In the genomic region with DNA sequence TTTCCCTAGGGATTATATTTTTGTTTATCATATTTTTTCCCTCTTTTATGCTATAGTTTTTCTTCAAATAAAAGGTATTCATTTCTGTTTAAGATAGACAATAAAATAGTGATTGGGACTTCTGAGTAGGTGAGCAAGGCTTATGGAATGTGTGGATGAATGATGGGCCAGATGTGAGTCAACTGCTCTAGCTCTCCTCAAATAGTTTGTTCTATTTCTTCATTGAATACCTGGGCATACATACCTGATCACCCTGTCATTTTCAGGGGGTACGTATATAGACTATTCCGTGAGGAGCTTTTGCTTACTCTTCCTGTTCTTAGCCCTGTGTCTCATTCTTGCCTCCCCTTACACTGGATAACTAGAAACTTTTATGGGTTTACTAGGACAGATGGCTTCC, we compare ENCODE assay signal across 14 cellular contexts. TPM values are rescaled to one million over a fixed set of nuclear protein-coding genes. Genes with fewer than 3 reads are reported as not detected.
DNase-seq lines count a peak whose midpoint lies in the region; ATAC-seq and TF ChIP-seq lines count a peak whose summit lies in the region.
"Had no signal": no experiment of that assay in that cellular context is flagged by ENCODE, and none has a peak within 500 bp of the region (broad histone marks: within the 10 kb centered on the region; RNA-seq: fewer than 3 reads in every experiment).

No MANE protein-coding gene starts in this region.

- POLR2A ChIA-PET in activated CD4-positive, alpha-beta T cell treated with anti-CD3 and anti-CD28 coated beads for 36 hours (lab: Charles Lee), result no interaction called here

- H3K4me3 Mint-ChIP-seq in central memory CD8-positive, alpha-beta T cell, result no peak overlapping the region
- H3K4me3 Mint-ChIP-seq in natural killer cell, result no peak overlapping the region
- H3K4me3 Mint-ChIP-seq in activated CD4-positive, alpha-beta T cell treated with anti-CD3 and anti-CD28 coated beads for 36 hours, result no peak overlapping the region
- H3K4me3 Mint-ChIP-seq: activated CD4-positive, alpha-beta T cell treated with anti-CD3 and anti-CD28 coated beads, Interleukin-2, amount 10 ng/mL, durations not matched to agents 7 days and 5 days; type B pancreatic cell had no signal

- no peaks in the 10 kb centered on the region for H3K9me3 Mint-ChIP-seq in central memory CD8-positive, alpha-beta T cell
- no peaks in the 10 kb centered on the region for H3K9me3 Mint-ChIP-seq in natural killer cell
- no peaks in the 10 kb centered on the region for H3K9me3 Mint-ChIP-seq in activated CD4-positive, alpha-beta T cell treated with anti-CD3 and anti-CD28 coated beads for 36 hours (ENCODE audit: low read depth)
- H3K9me3 Mint-ChIP-seq: type B pancreatic cell had no signal

- H3K4me1 Mint-ChIP-seq in central memory CD8-positive, alpha-beta T cell, result peaks cover 5% of the 10 kb centered on the region
- H3K4me1 Mint-ChIP-seq in natural killer cell, result peaks cover 4% of the 10 kb centered on the region in 2 donors
- H3K4me1 Mint-ChIP-seq in activated CD4-positive, alpha-beta T cell treated with anti-CD3 and anti-CD28 coated beads for 36 hours, result peaks cover 8% of the 10 kb centered on the region

- peaks cover 10% of the 10 kb centered on the region for H3K36me3 Mint-ChIP-seq in central memory CD8-positive, alpha-beta T cell (ENCODE audit: insufficient read depth)
- H3K36me3 Mint-ChIP-seq in natural killer cell, result no peaks in the 10 kb centered on the region
- peaks cover 29% of the 10 kb centered on the region for H3K36me3 Mint-ChIP-seq in activated CD4-positive, alpha-beta T cell treated with anti-CD3 and anti-CD28 coated beads for 36 hours (ENCODE audit: low read depth)

- TF ChIP-seq CTCF in AG10803 (conservative IDR thresholded peaks at IDR 0.05; ENCODE audit: low read length) (no peak), natural killer cell (IDR thresholded peaks at IDR 0.05) (no peak)

- CTCF ChIA-PET in activated CD4-positive, alpha-beta T cell treated with anti-CD3 and anti-CD28 coated beads for 36 hours (lab: Charles Lee), result interaction anchor here (1.0 kb wide), 1 partner anchor 82 kb away, joined by 3 read pairs; no protein-coding TSS in a partner anchor

- DNase-seq in AG10803 (ENCODE audit: low read depth), result peak; percentile 48
- DNase-seq in M059J (ENCODE audit: low read depth), result peak; percentile 68
- DNase-seq in central memory CD8-positive, alpha-beta T cell (ENCODE audit: low spot score in 2 of 2), result no peak
- peak; percentile 95 for DNase-seq in kidney tubule cell (ENCODE audit: low spot score)
- DNase-seq in NCI-H1105 (lab: John Stamatoyannopoulos, UW), result no peak
- no peak for DNase-seq in natural killer cell
- no peak for DNase-seq in NOMO-1 (lab: John Stamatoyannopoulos, UW; ENCODE audit: unreplicated experiment in 2 of 2)
- no peak for DNase-seq in activated CD4-positive, alpha-beta T cell treated with anti-CD3 and anti-CD28 coated beads for 36 hours
- DNase-seq: activated CD4-positive, alpha-beta T cell treated with anti-CD3 and anti-CD28 coated beads, Interleukin-2, amount 10 ng/mL, durations not matched to agents 7 days and 5 days; body of pancreas; DMS79 treated with DMSO at 0.1 percent for 48 hours; OCI-M1; stimulated activated CD4-positive, alpha-beta T cell treated with anti-CD3 and anti-CD28 coated beads, Interleukin-1b, Interleukin-23, amount 100 ng/mL, for 48 hours had no signal

- H3K4me3 ChIP-seq in AG10803 (ENCODE audit: low read length), result no peak overlapping the region
- H3K4me3 ChIP-seq: body of pancreas had no signal

- peak overlapping the region; percentile 5 for H3K27ac Mint-ChIP-seq in central memory CD8-positive, alpha-beta T cell (ENCODE audit: low read depth)
- H3K27ac Mint-ChIP-seq in natural killer cell, result no peak overlapping the region
- no peak overlapping the region for H3K27ac Mint-ChIP-seq in activated CD4-positive, alpha-beta T cell treated with anti-CD3 and anti-CD28 coated beads for 36 hours
- H3K27ac Mint-ChIP-seq: activated CD4-positive, alpha-beta T cell treated with anti-CD3 and anti-CD28 coated beads, Interleukin-2, amount 10 ng/mL, durations not matched to agents 7 days and 5 days; type B pancreatic cell had no signal

- intact Hi-C loops in natural killer cell (cut with micrococcal nuclease), result no loop called here
- intact Hi-C loops in activated CD4-positive, alpha-beta T cell treated with anti-CD3 and anti-CD28 coated beads for 36 hours (cut with DNase I, micrococcal nuclease), result no loop called here

- ATAC-seq in central memory CD8-positive, alpha-beta T cell (replicated peaks; ENCODE audit: extremely low read depth, poor library complexity, severe bottlenecking), result no peak
- ATAC-seq in natural killer cell, result no peak
- ATAC-seq in activated CD4-positive, alpha-beta T cell treated with anti-CD3 and anti-CD28 coated beads for 36 hours, result no peak
- ATAC-seq: body of pancreas had no signal

- no peaks in the 10 kb centered on the region for H3K27me3 Mint-ChIP-seq in central memory CD8-positive, alpha-beta T cell
- H3K27me3 Mint-ChIP-seq in natural killer cell (ENCODE audit: low read depth in 2 of 2), result no peaks in the 10 kb centered on the region
- H3K27me3 Mint-ChIP-seq in activated CD4-positive, alpha-beta T cell treated with anti-CD3 and anti-CD28 coated beads for 36 hours, result no peaks in the 10 kb centered on the region
- H3K27me3 Mint-ChIP-seq: activated CD4-positive, alpha-beta T cell treated with anti-CD3 and anti-CD28 coated beads, Interleukin-2, amount 10 ng/mL, durations not matched to agents 7 days and 5 days; type B pancreatic cell had no signal

RNA-seq across cellular contexts. Expression of a gene that starts 41.9 kb away (rescaled TPM):
- total RNA-seq in M059J (2014; rRNA removed; shearing (Covaris generic)), result 41.8 and 51.8 TPM in 2 replicates
- 10 to 100 TPM; 54.6 to 66.1 (median 59.5) TPM for total RNA-seq in natural killer cell
- 10 to 100 TPM; 58.4 to 81.1 TPM for total RNA-seq in activated CD4-positive, alpha-beta T cell treated with anti-CD3 and anti-CD28 coated beads for 36 hours

RNA-seq across cellular contexts. Expression of a gene that starts 42.2 kb away (rescaled TPM):
- 3.2 and 4.9 TPM in 2 replicates for total RNA-seq in M059J (2014; rRNA removed; shearing (Covaris generic))
- total RNA-seq in natural killer cell, result 10 to 100 TPM; 11.5 to 20.9 (median 12.8) TPM
- total RNA-seq in activated CD4-positive, alpha-beta T cell treated with anti-CD3 and anti-CD28 coated beads for 36 hours, result 1 to 10 TPM; 4.6 to 6.4 TPM

Comparison
In these comparisons a context has a peak if more than half of its experiments do, and no peak if none do; other contexts are left out.
1. DNase-seq: peak in AG10803 (single experiment), M059J (single experiment) and kidney tubule cell (single experiment); none in central memory CD8-positive, alpha-beta T cell (0 of 2), NCI-H1105 (single experiment), natural killer cell (single experiment), NOMO-1 (0 of 2) and activated CD4-positive, alpha-beta T cell treated with anti-CD3 and anti-CD28 coated beads for 36 hours (single experiment).